In the genomic region with DNA sequence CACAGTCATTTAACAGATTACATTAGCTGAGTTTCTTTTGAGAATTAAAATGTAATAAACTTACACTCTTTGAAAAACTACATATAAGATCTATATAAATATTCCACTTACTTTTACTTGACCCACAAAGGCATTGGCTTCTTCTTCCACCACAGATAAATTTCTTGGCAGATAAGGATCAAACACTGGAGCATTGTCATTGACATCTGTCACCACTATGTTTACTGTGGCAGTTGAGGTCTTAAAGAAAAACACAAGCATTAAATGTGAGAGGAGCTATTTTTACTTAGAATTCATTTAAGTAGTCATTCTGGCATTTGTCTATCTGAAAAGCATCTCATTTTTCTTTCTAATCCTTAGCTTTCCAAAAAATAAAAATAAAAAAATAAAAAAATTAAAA, we compare ENCODE assay signal across 20 cellular contexts.
A peak's percentile ranks its signal among the peaks of the same experiment; 100 is the strongest.
DNase-seq lines count a peak whose midpoint lies in the region; ATAC-seq and FAIRE-seq lines count a peak whose summit lies in the region.
"Had no signal": no experiment of that assay in that cellular context is flagged by ENCODE, and none has a peak within 500 bp of the region (broad histone marks: within the 10 kb centered on the region; RNA-seq: fewer than 3 reads in every experiment).

No MANE protein-coding gene starts in this region.

- H4K5ac ChIP-seq in mesendoderm (ENCODE audit: low read length) = no peak overlapping the region

- H3K4ac ChIP-seq in mesendoderm (ENCODE audit: low read depth, low read length) = no peak overlapping the region

- no peaks in the 10 kb centered on the region for H3K79me1 ChIP-seq in mesendoderm (ENCODE audit: low read length)

- H3K56ac ChIP-seq in mesendoderm (ENCODE audit: low read length) = no peak overlapping the region

- no peaks in the 10 kb centered on the region for H3K36me3 ChIP-seq in mesendoderm (ENCODE audit: control insufficient read depth, insufficient read depth, low read length)
- H3K36me3 ChIP-seq in small intestine (ENCODE audit: control insufficient read depth in 2 of 2, insufficient read depth in 2 of 2, low read length in 2 of 2) = no peaks in the 10 kb centered on the region
- H3K36me3 ChIP-seq: BLaER1 treated with 17β-estradiol and CSF1 and Interleukin-3, amounts not matched to agents 10 nM and 100 nM had no signal

- no peaks in the 10 kb centered on the region for H3K79me2 ChIP-seq in mesendoderm (ENCODE audit: control insufficient read depth, insufficient read depth, low read length)

- H2BK5ac ChIP-seq in mesendoderm (ENCODE audit: low read length) = no peak overlapping the region

- no peak overlapping the region for H2AK5ac ChIP-seq in mesendoderm (ENCODE audit: low read length)

- FAIRE-seq in small intestine (lab: Jason Lieb, UNC) = no peak
- FAIRE-seq: A549, D721Med, G401.6, GM12891 had no signal

- H3K23ac ChIP-seq in mesendoderm (ENCODE audit: low read length) = no peak overlapping the region

- no peak overlapping the region for H2BK120ac ChIP-seq in mesendoderm (ENCODE audit: low read depth, low read length)

- no peak overlapping the region for H3K18ac ChIP-seq in mesendoderm (ENCODE audit: low read length)

- DNase-seq in DMS53 (lab: John Stamatoyannopoulos, UW) (peak; percentile 7), DMS53 treated with DMSO at 0.1 percent for 48 hours (lab: John Stamatoyannopoulos, UW; ENCODE audit: unreplicated experiment) (no peak), OCI-M1 (lab: John Stamatoyannopoulos, UW) (peak; percentile 11), mesendoderm (peak; percentile 14), small intestine (no peak)
- DNase-seq: AML-193; Caco-2; Calu3; CD4-positive, alpha-beta T cell; CD8-positive, alpha-beta T cell; DMS79 treated with DMSO at 0.1 percent for 48 hours; GF-D8 had no signal

- H4K8ac ChIP-seq in mesendoderm (ENCODE audit: low read depth, low read length) = no peak overlapping the region

- no peak overlapping the region for H3K4me2 ChIP-seq in mesendoderm (ENCODE audit: low read length)
- H3K4me2 ChIP-seq: A549 had no signal

- H3K27ac ChIP-seq in mesendoderm (ENCODE audit: low read depth, low read length) (no peak overlapping the region), small intestine (ENCODE audit: low read depth in 1 of 2, low read length in 1 of 2) (no peak overlapping the region)
- H3K27ac ChIP-seq: 22Rv1, A549, C4-2B had no signal

- no peaks in the 10 kb centered on the region for H3K4me1 ChIP-seq in mesendoderm (ENCODE audit: control insufficient read depth, low read depth, low read length)
- H3K4me1 ChIP-seq in small intestine (ENCODE audit: control insufficient read depth in 2 of 2, insufficient read depth in 1 of 2, low read depth in 1 of 2, low read length in 1 of 2) = no peaks in the 10 kb centered on the region
- H3K4me1 ChIP-seq: A549, Caco-2 had no signal

- H3K4me3 ChIP-seq in mesendoderm (ENCODE audit: low read length) = no peak overlapping the region
- H3K4me3 ChIP-seq in small intestine (ENCODE audit: low read depth in 1 of 2, low read length in 2 of 2) = no peak overlapping the region
- H3K4me3 ChIP-seq: A549; BLaER1 treated with 17β-estradiol and CSF1 and Interleukin-3, amounts not matched to agents 10 nM and 100 nM had no signal

- H3K27me3 ChIP-seq in mesendoderm (ENCODE audit: insufficient read depth, low read length, poor library complexity) (no peaks in the 10 kb centered on the region), small intestine (ENCODE audit: control insufficient read depth in 2 of 2, insufficient read depth in 2 of 2, low read length in 2 of 2) (no peaks in the 10 kb centered on the region)
- H3K27me3 ChIP-seq: BLaER1 treated with 17β-estradiol and CSF1 and Interleukin-3, amounts not matched to agents 10 nM and 100 nM had no signal

- H3K9me3 ChIP-seq in small intestine (ENCODE audit: control insufficient read depth, low read depth) = no peaks in the 10 kb centered on the region
- H3K9me3 ChIP-seq: A549, Caco-2 had no signal

- H2BK15ac ChIP-seq in mesendoderm (replicated peaks; ENCODE audit: low read depth) = no peak overlapping the region

- no peak for ATAC-seq in GM19023 (IDR thresholded peaks at IDR 0.05; ENCODE audit: unreplicated experiment)
- ATAC-seq: A549; CD8-positive, alpha-beta T cell had no signal

- no peak overlapping the region for H3K9ac ChIP-seq in mesendoderm (ENCODE audit: low read length)
- H3K9ac ChIP-seq: BLaER1 treated with 17β-estradiol and CSF1 and Interleukin-3, amounts not matched to agents 10 nM and 100 nM had no signal

Comparison
In these comparisons a context has a peak if more than half of its experiments do, and no peak if none do; other contexts are left out.
1. DNase-seq: peak in DMS53 (single experiment), OCI-M1 (single experiment) and mesendoderm (single experiment); none in DMS53 treated with DMSO at 0.1 percent for 48 hours (single experiment) and small intestine (single experiment).